Comparison of ENCODE assay signal across 42 cellular contexts in the genomic region with DNA sequence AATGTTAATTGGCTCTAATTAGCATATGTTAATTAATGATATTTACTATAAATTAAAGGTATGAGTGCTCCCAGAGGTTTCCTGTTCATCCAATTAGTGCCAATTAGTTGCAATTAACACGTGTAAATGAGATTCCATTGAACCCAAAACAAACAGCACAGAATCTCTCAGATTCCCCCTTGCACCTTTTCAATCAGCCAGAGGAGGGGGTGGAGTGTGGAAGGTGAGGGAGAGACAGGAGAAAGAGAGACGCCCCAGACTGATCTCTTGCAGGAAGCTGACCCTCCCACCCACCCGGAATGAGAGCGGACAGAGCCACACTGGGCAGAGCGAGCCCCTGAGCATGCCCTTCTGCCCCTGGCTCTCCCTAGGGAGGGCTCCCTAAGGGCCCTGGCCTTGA. TPM values are rescaled to one million over a fixed set of nuclear protein-coding genes. Genes with fewer than 3 reads are reported as not detected.
"Had no signal": no experiment of that assay in that cellular context is flagged by ENCODE, and none has a peak within 500 bp of the region (broad histone marks: within the 10 kb centered on the region; RNA-seq: fewer than 3 reads in every experiment).

No MANE protein-coding gene starts in this region.

- H3K9me3 ChIP-seq: adrenal gland, ascending aorta, body of pancreas, breast epithelium had no signal

- H3K36me3 Mint-ChIP-seq: activated naive CD4-positive, alpha-beta T cell treated with anti-CD3 and anti-CD28 coated beads, Interleukin-2, amount 10 ng/mL, durations not matched to agents 7 days and 5 days; activated naive CD4-positive, alpha-beta T cell treated with anti-CD3 and anti-CD28 coated beads, Interleukin-2, amount 50 U/mL, for 24 hours; activated naive CD4-positive, alpha-beta T cell treated with anti-CD3 and anti-CD28 coated beads, Interleukin-2, amount 50 U/mL, for 72 hours; activated naive CD8-positive, alpha-beta T cell; activated naive CD8-positive, alpha-beta T cell treated with anti-CD3 and anti-CD28 coated beads for 36 hours; activated naive CD8-positive, alpha-beta T cell treated with anti-CD3 and anti-CD28 coated beads, Interleukin-2, amount 10 ng/mL, durations not matched to agents 7 days and 5 days; brain had no signal

- H3K9me3 Mint-ChIP-seq: activated naive CD4-positive, alpha-beta T cell treated with anti-CD3 and anti-CD28 coated beads for 36 hours; activated naive CD4-positive, alpha-beta T cell treated with anti-CD3 and anti-CD28 coated beads, Interleukin-2, amount 10 ng/mL, durations not matched to agents 7 days and 5 days; activated naive CD4-positive, alpha-beta T cell treated with anti-CD3 and anti-CD28 coated beads, Interleukin-2, amount 50 U/mL, for 24 hours; activated naive CD4-positive, alpha-beta T cell treated with anti-CD3 and anti-CD28 coated beads, Interleukin-2, amount 50 U/mL, for 72 hours; activated naive CD8-positive, alpha-beta T cell treated with anti-CD3 and anti-CD28 coated beads for 36 hours; activated naive CD8-positive, alpha-beta T cell treated with anti-CD3 and anti-CD28 coated beads, Interleukin-2, amount 10 ng/mL, durations not matched to agents 7 days and 5 days; activated naive CD8-positive, alpha-beta T cell treated with anti-CD3 and anti-CD28 coated beads, Interleukin-2, amount 50 U/mL, for 24 hours; activated T-cell treated with anti-CD3 and anti-CD28 coated beads, Interleukin-2, amount 50 U/mL, for 24 hours; activated T-cell treated with anti-CD3 and anti-CD28 coated beads, Interleukin-2, amount 50 U/mL, for 4 hours; activated T-cell treated with anti-CD3 and anti-CD28 coated beads, Interleukin-2, amount 50 U/mL, for 72 hours; activated T-helper 1 cell treated with anti-CD3 and anti-CD28 coated beads, Interleukin-12 subunit alpha, Interleukin-12 subunit beta, Interleukin-2, Interleukin-4 antibody, amounts not matched to agents 30 ng/mL and 10 ng/mL and 1 ng/mL, durations not matched to agents 14 hours and 24 hours and 36 hours; activated T-helper 17 cell treated with anti-CD3 and anti-CD28 coated beads, Interleukin-2, amount 50 U/mL, for 72 hours; activated T-helper 2 cell treated with anti-CD3 and anti-CD28 coated beads, Interferon-gamma antibody, Interleukin-2, Interleukin-4, amounts not matched to agents 10 μg/mL and 5 μg/mL and 100 μg/mL, durations not matched to agents 14 hours and 24 hours and 36 hours; brain; central memory CD8-positive, alpha-beta T cell had no signal

- H3K4me1 ChIP-seq: adrenal gland, ascending aorta, body of pancreas, breast epithelium had no signal

- H3K27ac ChIP-seq: adrenal gland, ascending aorta, body of pancreas, brain microvascular endothelial cell, breast epithelium, cardiac muscle cell had no signal

- H3K36me3 ChIP-seq: adrenal gland, ascending aorta, brain microvascular endothelial cell, breast epithelium, cardiac muscle cell had no signal

- H3K4me1 Mint-ChIP-seq: activated naive CD4-positive, alpha-beta T cell treated with anti-CD3 and anti-CD28 coated beads, Interleukin-2, amount 10 ng/mL, durations not matched to agents 7 days and 5 days; activated naive CD4-positive, alpha-beta T cell treated with anti-CD3 and anti-CD28 coated beads, Interleukin-2, amount 50 U/mL, for 24 hours; activated naive CD8-positive, alpha-beta T cell treated with anti-CD3 and anti-CD28 coated beads, Interleukin-2, amount 10 ng/mL, durations not matched to agents 7 days and 5 days; activated T-helper 17 cell treated with anti-CD3 and anti-CD28 coated beads, Interleukin-2, amount 50 U/mL, for 72 hours; central memory CD8-positive, alpha-beta T cell had no signal

- DNase-seq: activated effector memory CD4-positive, alpha-beta T cell treated with anti-CD3 and anti-CD28 coated beads, Interleukin-2, amount 50 U/mL, for 16 hours; activated effector memory CD4-positive, alpha-beta T cell treated with Interleukin-2 at 50 U/mL for 16 hours; activated gamma-delta T cell; activated gamma-delta T cell treated with Interleukin-2 at 50 U/mL for 16 hours; activated naive CD4-positive, alpha-beta T cell; activated naive CD4-positive, alpha-beta T cell treated with anti-CD3 and anti-CD28 coated beads for 36 hours; activated naive CD4-positive, alpha-beta T cell treated with anti-CD3 and anti-CD28 coated beads, Interleukin-2, amount 10 ng/mL, durations not matched to agents 7 days and 5 days; activated naive CD4-positive, alpha-beta T cell treated with anti-CD3 and anti-CD28 coated beads, Interleukin-2, amount 50 U/mL, for 16 hours; activated naive CD4-positive, alpha-beta T cell treated with Interleukin-2 at 50 U/mL for 16 hours; activated naive CD8-positive, alpha-beta T cell treated with anti-CD3 and anti-CD28 coated beads for 36 hours; activated naive CD8-positive, alpha-beta T cell treated with anti-CD3 and anti-CD28 coated beads, Interleukin-2, amount 10 ng/mL, durations not matched to agents 7 days and 5 days; activated naive CD8-positive, alpha-beta T cell treated with anti-CD3 and anti-CD28 coated beads, Interleukin-2, amount 50 U/mL, for 24 hours; activated T-cell treated with anti-CD3 and anti-CD28 coated beads, Interleukin-2, amount 50 U/mL, for 1 hour; activated T-cell treated with anti-CD3 and anti-CD28 coated beads, Interleukin-2, amount 50 U/mL, for 24 hours; activated T-cell treated with anti-CD3 and anti-CD28 coated beads, Interleukin-2, amount 50 U/mL, for 4 hours; activated T-cell treated with anti-CD3 and anti-CD28 coated beads, Interleukin-2, amount 50 U/mL, for 48 hours; activated T-cell treated with anti-CD3 and anti-CD28 coated beads, Interleukin-2, amount 50 U/mL, for 72 hours; adrenal gland; amniotic stem cell; amygdala; anterior cingulate cortex; aorta; body of pancreas; brain microvascular endothelial cell; caudate nucleus; central memory CD4-positive, alpha-beta T cell; cerebellar nuclear complex had no signal

- H3K4me3 ChIP-seq: adrenal gland, ascending aorta, body of pancreas, breast epithelium, cardiac muscle cell had no signal

- H3K4me3 Mint-ChIP-seq: activated naive CD4-positive, alpha-beta T cell treated with anti-CD3 and anti-CD28 coated beads for 36 hours; activated naive CD4-positive, alpha-beta T cell treated with anti-CD3 and anti-CD28 coated beads, Interleukin-2, amount 10 ng/mL, durations not matched to agents 7 days and 5 days; activated naive CD4-positive, alpha-beta T cell treated with anti-CD3 and anti-CD28 coated beads, Interleukin-2, amount 50 U/mL, for 24 hours; activated naive CD8-positive, alpha-beta T cell; activated naive CD8-positive, alpha-beta T cell treated with anti-CD3 and anti-CD28 coated beads for 36 hours; activated naive CD8-positive, alpha-beta T cell treated with anti-CD3 and anti-CD28 coated beads, Interleukin-2, amount 10 ng/mL, durations not matched to agents 7 days and 5 days; activated naive CD8-positive, alpha-beta T cell treated with anti-CD3 and anti-CD28 coated beads, Interleukin-2, amount 50 U/mL, for 24 hours; activated T-cell treated with anti-CD3 and anti-CD28 coated beads, Interleukin-2, amount 50 U/mL, for 24 hours; activated T-cell treated with anti-CD3 and anti-CD28 coated beads, Interleukin-2, amount 50 U/mL, for 4 hours; activated T-cell treated with anti-CD3 and anti-CD28 coated beads, Interleukin-2, amount 50 U/mL, for 72 hours; activated T-helper 1 cell treated with anti-CD3 and anti-CD28 coated beads, Interleukin-12 subunit alpha, Interleukin-12 subunit beta, Interleukin-2, Interleukin-4 antibody, amounts not matched to agents 30 ng/mL and 10 ng/mL and 1 ng/mL, durations not matched to agents 14 hours and 24 hours and 36 hours; activated T-helper 17 cell treated with anti-CD3 and anti-CD28 coated beads, Interleukin-2, amount 50 U/mL, for 72 hours; brain; central memory CD8-positive, alpha-beta T cell had no signal

- H3K27ac Mint-ChIP-seq: activated naive CD4-positive, alpha-beta T cell treated with anti-CD3 and anti-CD28 coated beads for 36 hours; activated naive CD4-positive, alpha-beta T cell treated with anti-CD3 and anti-CD28 coated beads, Interleukin-2, amount 10 ng/mL, durations not matched to agents 7 days and 5 days; activated naive CD4-positive, alpha-beta T cell treated with anti-CD3 and anti-CD28 coated beads, Interleukin-2, amount 50 U/mL, for 24 hours; activated naive CD4-positive, alpha-beta T cell treated with anti-CD3 and anti-CD28 coated beads, Interleukin-2, amount 50 U/mL, for 72 hours; activated naive CD8-positive, alpha-beta T cell; activated naive CD8-positive, alpha-beta T cell treated with anti-CD3 and anti-CD28 coated beads for 36 hours; activated naive CD8-positive, alpha-beta T cell treated with anti-CD3 and anti-CD28 coated beads, Interleukin-2, amount 10 ng/mL, durations not matched to agents 7 days and 5 days; activated naive CD8-positive, alpha-beta T cell treated with anti-CD3 and anti-CD28 coated beads, Interleukin-2, amount 50 U/mL, for 24 hours; activated T-cell treated with anti-CD3 and anti-CD28 coated beads, Interleukin-2, amount 50 U/mL, for 24 hours; activated T-cell treated with anti-CD3 and anti-CD28 coated beads, Interleukin-2, amount 50 U/mL, for 72 hours; activated T-helper 1 cell treated with anti-CD3 and anti-CD28 coated beads, Interleukin-12 subunit alpha, Interleukin-12 subunit beta, Interleukin-2, Interleukin-4 antibody, amounts not matched to agents 30 ng/mL and 10 ng/mL and 1 ng/mL, durations not matched to agents 14 hours and 24 hours and 36 hours; activated T-helper 17 cell treated with anti-CD3 and anti-CD28 coated beads, Interleukin-2, amount 50 U/mL, for 72 hours; activated T-helper 2 cell treated with anti-CD3 and anti-CD28 coated beads, Interferon-gamma antibody, Interleukin-2, Interleukin-4, amounts not matched to agents 10 μg/mL and 5 μg/mL and 100 μg/mL, durations not matched to agents 14 hours and 24 hours and 36 hours; brain had no signal

- H3K27me3 ChIP-seq: adrenal gland, ascending aorta, body of pancreas, cardiac muscle cell had no signal

- ATAC-seq: activated naive CD4-positive, alpha-beta T cell treated with anti-CD3 and anti-CD28 coated beads, Interleukin-2, amount 50 U/mL, for 72 hours; activated naive CD8-positive, alpha-beta T cell treated with anti-CD3 and anti-CD28 coated beads, Interleukin-2, amount 50 U/mL, for 24 hours; activated T-cell treated with anti-CD3 and anti-CD28 coated beads, Interleukin-2, amount 50 U/mL, for 4 hours; activated T-cell treated with anti-CD3 and anti-CD28 coated beads, Interleukin-2, amount 50 U/mL, for 72 hours; activated T-helper 17 cell treated with anti-CD3 and anti-CD28 coated beads, Interleukin-2, amount 50 U/mL, for 72 hours; body of pancreas had no signal

RNA-seq across cellular contexts. Expression of a gene that starts 24.1 kb away (rescaled TPM):
- total RNA-seq: activated naive CD4-positive, alpha-beta T cell treated with anti-CD3 and anti-CD28 coated beads for 36 hours; activated naive CD4-positive, alpha-beta T cell treated with anti-CD3 and anti-CD28 coated beads, Interleukin-2, amount 50 U/mL, for 72 hours; activated naive CD8-positive, alpha-beta T cell treated with anti-CD3 and anti-CD28 coated beads, Interleukin-2, amount 10 ng/mL, durations not matched to agents 7 days and 5 days; activated T-cell treated with anti-CD3 and anti-CD28 coated beads, Interleukin-2, amount 50 U/mL, for 4 hours; adrenal gland; aorta; ascending aorta; body of pancreas; breast epithelium; bronchial epithelial cell; cardiac septum; chondrocyte had no signal
- polyA plus RNA-seq: adipose tissue, adrenal gland, aorta had no signal
